14 cellular contexts compared by ENCODE assay signal in the genomic region with DNA sequence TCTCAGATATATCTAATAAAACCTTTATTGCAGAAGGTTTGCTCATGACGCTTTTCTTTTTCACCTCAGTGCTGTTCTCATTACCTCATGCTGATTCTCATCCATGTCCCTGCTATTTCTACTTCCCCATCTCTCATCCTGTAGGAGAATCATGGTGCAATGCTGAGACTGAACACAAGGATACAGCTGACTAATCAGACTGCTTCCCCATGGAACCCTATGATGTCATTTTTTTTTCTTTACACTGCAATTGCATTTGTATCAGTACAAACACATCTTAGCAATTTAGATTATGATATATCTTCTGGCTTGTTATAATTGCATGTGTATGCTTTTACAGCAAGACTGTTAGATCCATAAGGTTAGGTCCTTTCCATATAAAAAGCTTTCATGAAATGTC.
DNase-seq lines count a peak whose midpoint lies in the region; ATAC-seq and TF ChIP-seq lines count a peak whose summit lies in the region.
"Had no signal": no experiment of that assay in that cellular context is flagged by ENCODE, and none has a peak within 500 bp of the region (broad histone marks: within the 10 kb centered on the region; RNA-seq: fewer than 3 reads in every experiment).

No MANE protein-coding gene starts in this region.

- POLR2A ChIA-PET in SK-N-SH (lab: Yijun Ruan, JAX): no interaction called here

- H3K27me3 ChIP-seq in SK-N-SH (ENCODE audit: insufficient read depth): no peaks in the 10 kb centered on the region
- no peaks in the 10 kb centered on the region for H3K27me3 ChIP-seq in prostate gland (replicated peaks; ENCODE audit: insufficient read depth)
- no peaks in the 10 kb centered on the region for H3K27me3 ChIP-seq in WERI-Rb-1 (ENCODE audit: insufficient read depth, low read depth, severe bottlenecking)

- peaks cover 0 to 11% of the 10 kb centered on the region in 2 experiments; a peak in 3 of 4 replicates for H3K4me1 ChIP-seq in SK-N-SH (ENCODE audit: control insufficient read depth in 1 of 2, insufficient read depth in 2 of 2, low read depth in 1 of 2, low read length in 1 of 2)
- no peaks in the 10 kb centered on the region for H3K4me1 ChIP-seq in prostate gland (replicated peaks)

- H3K4me2 ChIP-seq in SK-N-SH: no peak overlapping the region

- no peaks in the 10 kb centered on the region for H3K9me3 ChIP-seq in SK-N-SH
- H3K9me3 ChIP-seq in prostate gland: no peaks in the 10 kb centered on the region
- no peaks in the 10 kb centered on the region for H3K9me3 ChIP-seq in WERI-Rb-1 (ENCODE audit: severe bottlenecking)

- intact Hi-C loops in prostate gland (cut with DNase I): no loop called here

- H3K79me2 ChIP-seq in SK-N-SH (ENCODE audit: insufficient read depth): no peaks in the 10 kb centered on the region

- no peak for ATAC-seq in HG03280 (IDR thresholded peaks at IDR 0.05; ENCODE audit: unreplicated experiment)
- ATAC-seq: activated T-cell treated with anti-CD3 and anti-CD28 coated beads, Interleukin-2, amount 50 U/mL, for 4 hours; K562 had no signal

- H2AFZ ChIP-seq in SK-N-SH (ENCODE audit: low read depth): no peak overlapping the region

- CTCF ChIA-PET in SK-N-SH (lab: Yijun Ruan, JAX): interaction anchor here (0.9 kb wide), 1 partner anchor 43 kb away, joined by 3 read pairs; no protein-coding TSS in a partner anchor

- H3K4me3 ChIP-seq in SK-N-SH (ENCODE audit: low read depth in 2 of 2, low read length in 1 of 2) (no peak overlapping the region), prostate gland (no peak overlapping the region), WERI-Rb-1 (ENCODE audit: low read depth, low read length) (no peak overlapping the region)
- H3K4me3 ChIP-seq: coronary artery, K562 had no signal

- H3K36me3 ChIP-seq in SK-N-SH (replicated peaks in 1 of 2; ENCODE audit: control insufficient read depth in 1 of 2, insufficient read depth in 2 of 2, low read length in 1 of 2) (no peaks in the 10 kb centered on the region), prostate gland (no peaks in the 10 kb centered on the region), WERI-Rb-1 (no peaks in the 10 kb centered on the region)

- no peak overlapping the region for H3K9ac ChIP-seq in SK-N-SH

- no peak for TF ChIP-seq POLR2A in prostate gland (IDR thresholded peaks at IDR 0.05)

- TF ChIP-seq CTCF in SK-N-SH (IDR thresholded peaks at IDR 0.05): peak; percentile 45; the same call in 1 of the 2 replicates
- no peak for TF ChIP-seq CTCF in prostate gland (IDR thresholded peaks at IDR 0.05)
- TF ChIP-seq CTCF in WERI-Rb-1 (IDR thresholded peaks at IDR 0.05; ENCODE audit: low read depth, low read length): no peak

- H3F3A ChIP-seq in SK-N-SH (replicated peaks; ENCODE audit: insufficient read depth): peaks cover 13% of the 10 kb centered on the region

- DNase-seq in A172 (ENCODE audit: low spot score) (peak; percentile 30), H4 (ENCODE audit: low spot score) (peak; percentile 73), SK-N-SH (peak; percentile 42), glomerular visceral epithelial cell (ENCODE audit: extremely low spot score) (peak; percentile 36), T-helper 1 cell (no peak), prostate gland (ENCODE audit: low spot score) (no peak), WERI-Rb-1 (no peak)
- DNase-seq: activated T-cell treated with anti-CD3 and anti-CD28 coated beads, Interleukin-2, amount 50 U/mL, for 4 hours; C1 segment of cervical spinal cord; NCI-H774; T1000 had no signal

- WGBS in SK-N-SH (ENCODE audit: low lambda C conversion rate): 94% methylated on average over 1 of the region's 1 CpG
- WGBS in prostate gland: 97% methylated on average over 1 of the region's 1 CpG

- no peak for TF ChIP-seq RAD21 in SK-N-SH (IDR thresholded peaks at IDR 0.05; ENCODE audit: low read length)

- no peak overlapping the region for H3K27ac ChIP-seq in SK-N-SH (ENCODE audit: low read depth in 2 of 2, low read length in 1 of 2)
- no peak overlapping the region for H3K27ac ChIP-seq in prostate gland
- H3K27ac ChIP-seq in WERI-Rb-1: no peak overlapping the region
- H3K27ac ChIP-seq: coronary artery had no signal

- no peaks in the 10 kb centered on the region for H3K9me2 ChIP-seq in SK-N-SH

- no peaks in the 10 kb centered on the region for H4K20me1 ChIP-seq in SK-N-SH (ENCODE audit: insufficient read depth)

- no peak for TF ChIP-seq EP300 in SK-N-SH (IDR thresholded peaks at IDR 0.05; ENCODE audit: borderline replicate concordance in 1 of 2, low read depth in 1 of 2, low read length in 1 of 2)

TF ChIP-seq in SK-N-SH, 30 proteins besides CTCF, POLR2A, EP300 and RAD21:
- TF ChIP-seq JUND (IDR thresholded peaks at IDR 0.05) (peak; percentile 4; the same call in 1 of the 2 replicates), TCF12 (IDR thresholded peaks at IDR 0.05) (no peak)

Comparison
In these comparisons a context has a peak if more than half of its experiments do, and no peak if none do; other contexts are left out.
1. DNase-seq: peak in A172 (single experiment), H4 (single experiment), SK-N-SH (single experiment) and glomerular visceral epithelial cell (single experiment); none in T-helper 1 cell (0 of 5), prostate gland (single experiment) and WERI-Rb-1 (single experiment).